In genomic region chr1:194929376-194929775, GRCh38 we compare ENCODE assay signal across 16 cellular contexts.
"Had no signal": no experiment of that assay in that cellular context is flagged by ENCODE, and none has a peak within 500 bp of the region (broad histone marks: within the 10 kb centered on the region; RNA-seq: fewer than 3 reads in every experiment).

No MANE protein-coding gene starts in this region.

- H3K9me3 ChIP-seq: neutrophil had no signal

- H3K27me3 ChIP-seq: brain microvascular endothelial cell, neutrophil had no signal

- DNase-seq: activated CD4-positive, alpha-beta memory T cell treated with anti-CD3 and anti-CD28 coated beads for 36 hours; activated CD4-positive, alpha-beta T cell treated with anti-CD3 and anti-CD28 coated beads for 36 hours; activated effector memory CD4-positive, alpha-beta T cell treated with anti-CD3 and anti-CD28 coated beads, Interleukin-2, amount 50 U/mL, for 16 hours; activated T-cell treated with anti-CD3 and anti-CD28 coated beads, Interleukin-2, amount 50 U/mL, for 4 hours; amygdala; brain microvascular endothelial cell; effector CD4-positive, alpha-beta T cell; foreskin melanocyte; kidney glomerular epithelial cell; left ventricle myocardium superior; natural killer cell; right cardiac atrium had no signal

- H3K4me3 ChIP-seq: coronary artery, skin epidermis had no signal

- H3K36me3 ChIP-seq: brain microvascular endothelial cell, neutrophil had no signal

- H3K27ac ChIP-seq: brain microvascular endothelial cell, coronary artery, neutrophil, skin epidermis had no signal

- ATAC-seq: activated CD4-positive, alpha-beta T cell treated with anti-CD3 and anti-CD28 coated beads for 36 hours; activated naive CD4-positive, alpha-beta T cell treated with anti-CD3 and anti-CD28 coated beads, Interleukin-2, amount 50 U/mL, for 72 hours; activated T-cell treated with anti-CD3 and anti-CD28 coated beads, Interleukin-2, amount 50 U/mL, for 4 hours; left ventricle myocardium superior; natural killer cell; right cardiac atrium had no signal
